ENCODE assay signal across 25 cellular contexts in genomic region chr4:3112241-3112978, GRCh38. TPM values are rescaled to one million over a fixed set of nuclear protein-coding genes. Genes with fewer than 3 reads are reported as not detected.
DNase-seq lines count a peak whose midpoint lies in the region; ATAC-seq and TF ChIP-seq lines count a peak whose summit lies in the region.
"Had no signal": no experiment of that assay in that cellular context is flagged by ENCODE, and none has a peak within 500 bp of the region (broad histone marks: within the 10 kb centered on the region; RNA-seq: fewer than 3 reads in every experiment).

No MANE protein-coding gene starts in this region.

- no peaks in the 10 kb centered on the region for H3K79me2 ChIP-seq in mammary epithelial cell (ENCODE audit: insufficient read depth, low read length)

- H3K18ac ChIP-seq in mesenchymal stem cell (ENCODE audit: low read depth in 1 of 2, low read length in 2 of 2): peak overlapping the region; percentile 62 to 75

- H3K9ac ChIP-seq in mammary epithelial cell (ENCODE audit: insufficient read depth, low read length): no peak overlapping the region
- H3K9ac ChIP-seq in mesenchymal stem cell (ENCODE audit: low read length): no peak overlapping the region
- H3K9ac ChIP-seq: neural progenitor cell had no signal

- H4K8ac ChIP-seq in mesenchymal stem cell (ENCODE audit: low read length): no peak overlapping the region

- no peak for TF ChIP-seq POLR2A in breast epithelium (IDR thresholded peaks at IDR 0.05)
- TF ChIP-seq POLR2A in esophagus squamous epithelium (IDR thresholded peaks at IDR 0.05): no peak
- no peak for TF ChIP-seq POLR2A in transverse colon (IDR thresholded peaks at IDR 0.05)
- no peak for TF ChIP-seq POLR2A in testis (IDR thresholded peaks at IDR 0.05)

- no TSS peak for BruUV-seq in mammary epithelial cell (replicated peaks; lab: Mats Ljungman, UMichigan)

- H3K4me1 ChIP-seq in breast epithelium (no peaks in the 10 kb centered on the region), mammary epithelial cell (ENCODE audit: insufficient read depth, low read length) (peaks cover 10% of the 10 kb centered on the region), esophagus squamous epithelium (peaks cover 9 to 61% (median 52%) of the 10 kb centered on the region in 3 donors), mesenchymal stem cell (ENCODE audit: control insufficient read depth, insufficient read depth, low read depth, low read length) (peaks cover 9% of the 10 kb centered on the region), transverse colon (peaks cover 0 to 2% (median 0%) of the 10 kb centered on the region in 4 donors), testis (peaks cover 28% of the 10 kb centered on the region)
- H3K4me1 ChIP-seq: neural progenitor cell had no signal

- intact Hi-C loops in breast epithelium (cut with DNase I; ENCODE audit: low total_unique reads): no loop called here
- intact Hi-C loops in mammary epithelial cell (cut with micrococcal nuclease): no loop called here
- intact Hi-C loops in esophagus squamous epithelium (cut with DNase I): no loop called here
- intact Hi-C loops in transverse colon (cut with DNase I; ENCODE audit: low total_unique reads): no loop called here
- intact Hi-C loops in testis (cut with DNase I; ENCODE audit: low total_unique reads): no loop called here

- ATAC-seq in HG03457 (IDR thresholded peaks at IDR 0.05; ENCODE audit: unreplicated experiment): no peak
- ATAC-seq: stimulated activated naive B cell treated with anti-CD40 and anti-IgM and Interleukin-4, amounts not matched to agents 10 μg/mL and 1 μg/mL and 100 μg/mL, for 72 hours had no signal

- dilution Hi-C loops in mammary epithelial cell (cut with HindIII; ENCODE audit: low sequenced_read_pairs): no loop called here

- H4K91ac ChIP-seq in mesenchymal stem cell (ENCODE audit: low read length): peak overlapping the region; percentile 12

- H3K27ac ChIP-seq in breast epithelium (peak overlapping the region; percentile 64 to 77), mammary epithelial cell (ENCODE audit: insufficient read depth, low read depth, low read length) (no peak overlapping the region), esophagus squamous epithelium (peak overlapping the region; percentile 15 to 83 (median 76)), mesenchymal stem cell (ENCODE audit: low read length, poor library complexity, severe bottlenecking) (no peak overlapping the region), transverse colon (peak overlapping the region; percentile 18 to 36 (median 32)), testis (peak overlapping the region in 1 of 2 donors; percentile 36)
- H3K27ac ChIP-seq: neural progenitor cell had no signal

- TF ChIP-seq CTCF in breast epithelium (IDR thresholded peaks at IDR 0.05): no peak
- no peak for TF ChIP-seq CTCF in mammary epithelial cell (conservative IDR thresholded peaks at IDR 0.05 in 1 of 2, IDR thresholded peaks at IDR 0.05 in 1 of 2; ENCODE audit: extremely low read depth in 1 of 2, insufficient read depth in 1 of 2, low read depth in 1 of 2, low read length in 2 of 2)
- no peak for TF ChIP-seq CTCF in esophagus squamous epithelium (IDR thresholded peaks at IDR 0.05)
- TF ChIP-seq CTCF in transverse colon (IDR thresholded peaks at IDR 0.05): no peak
- TF ChIP-seq CTCF in testis (IDR thresholded peaks at IDR 0.05): no peak

- in situ Hi-C loops in mammary epithelial cell (cut with MboI; ENCODE audit: low sequenced_read_pairs in 2 of 2) (loop anchor here in 1 of 2 donors (25.0 kb wide), 1 partner anchor 225 kb away; no protein-coding TSS in a partner anchor), transverse colon (cut with MboI; ENCODE audit: low pct_ligation_motif_present in 1 of 4, low pct_unique_long_range_greater_than_20kb in 1 of 4, low sequenced_read_pairs in 3 of 4) (no loop called here)

- WGBS in mammary epithelial cell (ENCODE audit: low coverage, missing lambda C conversion rate): 99% methylated on average over 6 of the region's 6 CpGs
- 63 to 64% methylated on average over 6 of the region's 6 CpGs for WGBS in esophagus squamous epithelium, 2 donors
- WGBS in mesenchymal stem cell: 42% methylated on average over 4 of the region's 6 CpGs
- WGBS in transverse colon (ENCODE audit: low coverage in 1 of 2), 2 donors: 80 to 84% methylated on average over 6 of the region's 6 CpGs
- WGBS in testis, 2 donors: 66 to 74% methylated on average over 6 of the region's 6 CpGs

- peak overlapping the region; percentile 7 for H2BK12ac ChIP-seq in mesenchymal stem cell (ENCODE audit: low read length in 2 of 2)

- H2AK5ac ChIP-seq in mesenchymal stem cell (ENCODE audit: low read length, severe bottlenecking): no peak overlapping the region

- TF ChIP-seq EP300 in transverse colon (IDR thresholded peaks at IDR 0.05; ENCODE audit: low read depth): no peak

- no peak overlapping the region for H3K14ac ChIP-seq in mesenchymal stem cell (ENCODE audit: low read length in 2 of 2)

- H3K36me3 ChIP-seq in breast epithelium (peaks cover 7% of the 10 kb centered on the region), mammary epithelial cell (ENCODE audit: insufficient read depth, low read length) (peaks cover 18% of the 10 kb centered on the region), esophagus squamous epithelium (peaks cover 12 to 100% (median 21%) of the 10 kb centered on the region in 3 donors), mesenchymal stem cell (ENCODE audit: control insufficient read depth in 1 of 2, insufficient read depth in 2 of 2, low read depth in 1 of 2, low read length in 2 of 2) (peaks cover 31 to 45% of the 10 kb centered on the region in 2 experiments), transverse colon (peaks cover 0 to 54% (median 10%) of the 10 kb centered on the region in 4 donors), testis (ENCODE audit: low read depth, missing control alignments) (no peaks in the 10 kb centered on the region)
- H3K36me3 ChIP-seq: neural progenitor cell had no signal

- H3K4ac ChIP-seq in mesenchymal stem cell (ENCODE audit: low read depth in 1 of 2, low read length in 2 of 2): peak overlapping the region in 1 of 2 experiments; percentile 21

- H3K27me3 ChIP-seq in breast epithelium (no peaks in the 10 kb centered on the region), mammary epithelial cell (ENCODE audit: insufficient read depth, low read length) (no peaks in the 10 kb centered on the region), esophagus squamous epithelium (no peaks in the 10 kb centered on the region), mesenchymal stem cell (ENCODE audit: control insufficient read depth in 1 of 2, insufficient read depth in 1 of 2, low read length in 2 of 2) (no peaks in the 10 kb centered on the region), transverse colon (no peaks in the 10 kb centered on the region), testis (no peaks in the 10 kb centered on the region)
- H3K27me3 ChIP-seq: neural progenitor cell had no signal

- H2BK5ac ChIP-seq in mesenchymal stem cell (ENCODE audit: low read depth, low read length, poor library complexity, severe bottlenecking): no peak overlapping the region

- H2AFZ ChIP-seq in mammary epithelial cell (ENCODE audit: low read depth, low read length) (no peak overlapping the region), mesenchymal stem cell (ENCODE audit: low read depth, low read length) (no peak overlapping the region)
- H2AFZ ChIP-seq: neural progenitor cell had no signal

- CTCF ChIA-PET in mammary epithelial cell (lab: Charles Lee; ENCODE audit: low non-redundant PET): interaction anchor here (0.6 kb wide), 1 partner anchor 34 kb away, joined by 5 read pairs; no protein-coding TSS in a partner anchor

- H3K79me1 ChIP-seq in mesenchymal stem cell (replicated peaks; ENCODE audit: low read length, poor library complexity, severe bottlenecking): peaks cover 25% of the 10 kb centered on the region

- peak overlapping the region; percentile 66 for H2BK120ac ChIP-seq in mesenchymal stem cell (ENCODE audit: low read depth, low read length)

- H3K4me2 ChIP-seq in mammary epithelial cell (ENCODE audit: insufficient read depth, low read depth, low read length) (no peak overlapping the region), mesenchymal stem cell (ENCODE audit: low read length, poor library complexity, severe bottlenecking) (no peak overlapping the region)
- H3K4me2 ChIP-seq: neural progenitor cell had no signal

- no peak overlapping the region for H2BK15ac ChIP-seq in mesenchymal stem cell (ENCODE audit: low read depth, poor library complexity, severe bottlenecking)

- no peak overlapping the region for H3K23ac ChIP-seq in mesenchymal stem cell (ENCODE audit: low read length in 2 of 2)

- no peaks in the 10 kb centered on the region for H4K20me1 ChIP-seq in mammary epithelial cell (ENCODE audit: insufficient read depth, low read length)

- no peak overlapping the region for H3K4me3 ChIP-seq in breast epithelium
- no peak overlapping the region for H3K4me3 ChIP-seq in mammary epithelial cell (replicated peaks in 1 of 3; ENCODE audit: insufficient read depth in 1 of 3, low read depth in 2 of 3, low read length in 3 of 3)
- no peak overlapping the region for H3K4me3 ChIP-seq in esophagus squamous epithelium
- no peak overlapping the region for H3K4me3 ChIP-seq in mesenchymal stem cell (ENCODE audit: insufficient read depth in 1 of 2, low read depth in 1 of 2, low read length in 2 of 2)
- no peak overlapping the region for H3K4me3 ChIP-seq in transverse colon
- H3K4me3 ChIP-seq in testis: no peak overlapping the region
- H3K4me3 ChIP-seq: neural progenitor cell had no signal

- DNase-seq in breast epithelium (ENCODE audit: low spot score in 2 of 2) (no peak), mammary epithelial cell (no peak), esophagus squamous epithelium (lab: John Stamatoyannopoulos, UW) (no peak), mesenchymal stem cell (peak; percentile 82), transverse colon (no peak), testis (no peak), SHP77 (lab: John Stamatoyannopoulos, UW) (no peak)
- DNase-seq: activated CD4-positive, alpha-beta T cell treated with anti-CD3 and anti-CD28 coated beads for 48 hours; activated gamma-delta T cell; amygdala; effector CD4-positive, alpha-beta T cell; hippocampal formation; KBM-7; midbrain; NCI-H1105; NCI-H2081; NCI-H446; stimulated activated naive B cell treated with anti-CD40 and anti-IgM and Interleukin-4, amounts not matched to agents 10 μg/mL and 1 μg/mL and 100 μg/mL, for 72 hours; SW 1271 had no signal

- H3K9me3 ChIP-seq in breast epithelium (no peaks in the 10 kb centered on the region), mammary epithelial cell (replicated peaks; ENCODE audit: insufficient read depth, low read length) (no peaks in the 10 kb centered on the region), esophagus squamous epithelium (no peaks in the 10 kb centered on the region), mesenchymal stem cell (ENCODE audit: control insufficient read depth, low read length) (no peaks in the 10 kb centered on the region), transverse colon (no peaks in the 10 kb centered on the region), testis (no peaks in the 10 kb centered on the region)

RNA-seq across cellular contexts. Expression of gene HTT, which starts 37.9 kb away (rescaled TPM):
- 10 to 100 TPM; 53.8 to 71.1 (median 55.1) TPM for total RNA-seq in breast epithelium
- total RNA-seq in mammary epithelial cell: 10 to 100 TPM; 44.2 to 53.3 TPM
- 14.7 TPM for polyA plus RNA-seq in mammary epithelial cell
- polyA minus RNA-seq in mammary epithelial cell: 270 TPM
- 100 to 1,000 TPM in 1 of 4 donors, 10 to 100 TPM in 3; 37.5 to 119 (median 48.7) TPM for total RNA-seq in esophagus squamous epithelium
- polyA plus RNA-seq in mesenchymal stem cell (2013, experiment 1 of 2): 16.8 TPM
- 13.9 TPM for polyA plus RNA-seq in mesenchymal stem cell (2013, experiment 2 of 2)
- total RNA-seq in transverse colon: 100 to 1,000 TPM in 1 of 4 donors, 10 to 100 TPM in 3; 40.0 to 111 (median 79.4) TPM
- 100 to 1,000 TPM; 146 to 168 TPM for total RNA-seq in testis
- 45.2 TPM for polyA plus RNA-seq in testis (ENCODE audit: insufficient read depth, low read depth, low replicate concordance)

RNA-seq across cellular contexts. Expression of gene HTT-AS, which starts 38.1 kb away (rescaled TPM):
- total RNA-seq in breast epithelium: not detected
- total RNA-seq in mammary epithelial cell: not detected
- polyA plus RNA-seq in mammary epithelial cell: not detected
- polyA minus RNA-seq in mammary epithelial cell: not detected
- not detected for total RNA-seq in esophagus squamous epithelium
- not detected for polyA plus RNA-seq in mesenchymal stem cell (2013, experiment 1 of 2)
- not detected for polyA plus RNA-seq in mesenchymal stem cell (2013, experiment 2 of 2)
- not detected for total RNA-seq in transverse colon
- not detected for total RNA-seq in testis
- polyA plus RNA-seq in testis (ENCODE audit: insufficient read depth, low read depth, low replicate concordance): not detected
- total RNA-seq: A172, urinary bladder had no signal
- polyA plus RNA-seq: BJ, keratinocyte, urinary bladder had no signal

Comparison
In these comparisons a context has a peak if more than half of its experiments do, and no peak if none do; other contexts are left out.
1. H3K27ac ChIP-seq: peak in breast epithelium (2 of 2), esophagus squamous epithelium (4 of 4) and transverse colon (4 of 4); none in mammary epithelial cell (single experiment) and mesenchymal stem cell (single experiment).